Comparison of ENCODE assay signal across 8 cellular contexts in the genomic region with DNA sequence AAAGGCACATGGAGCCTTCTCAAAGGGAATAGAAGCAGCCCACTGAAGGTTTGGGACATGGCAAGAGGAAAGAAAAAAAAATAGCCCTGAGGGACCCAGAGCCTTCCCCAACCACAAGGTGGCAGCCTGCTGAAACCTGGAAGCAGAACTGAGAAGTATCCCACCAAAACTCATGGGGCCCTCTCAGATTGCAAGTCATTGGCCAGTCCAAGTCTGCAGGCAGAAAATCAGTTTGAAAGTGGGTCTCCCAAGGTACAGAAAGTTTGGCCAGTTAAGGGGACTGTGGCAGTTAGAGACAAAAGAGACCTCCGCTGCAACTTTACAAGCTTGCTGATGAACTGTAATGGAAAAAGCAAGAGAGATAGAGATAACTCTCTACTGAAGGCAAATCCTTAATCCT.
DNase-seq lines count a peak whose midpoint lies in the region; ATAC-seq and TF ChIP-seq lines count a peak whose summit lies in the region.

No MANE protein-coding gene starts in this region.

- no peak for TF ChIP-seq EP300 in gastroesophageal sphincter (IDR thresholded peaks at IDR 0.05)

- DNase-seq in NOMO-1 treated with dmso at 0.1 percent for 144 hours (lab: John Stamatoyannopoulos, UW; ENCODE audit: unreplicated experiment) = peak; percentile 62
- DNase-seq in activated T-cell treated with anti-CD3 and anti-CD28 coated beads for 24 hours (ENCODE audit: low read depth) = peak; percentile 24
- DNase-seq in stimulated activated CD4-positive, alpha-beta T cell treated with anti-CD3 and anti-CD28 coated beads, Interleukin-15, amount 100 ng/mL, for 24 hours = peak; percentile 64
- no peak for DNase-seq in DMS153 (lab: John Stamatoyannopoulos, UW)

- WGBS in gastroesophageal sphincter (ENCODE audit: low coverage in 1 of 2), 2 donors = 100% methylated on average over 1 of the region's 1 CpG; no CpG with 5 or more reads in 1 of the 2 donors

- H3K27ac ChIP-seq in 22Rv1 (no peak overlapping the region), gastroesophageal sphincter (peak overlapping the region in 3 of 4 donors; percentile 25 to 76 (median 43))

- H3K27me3 ChIP-seq in gastroesophageal sphincter = no peaks in the 10 kb centered on the region

- H3K9me3 ChIP-seq in gastroesophageal sphincter = no peaks in the 10 kb centered on the region

- no peak overlapping the region for H3K4me3 ChIP-seq in gastroesophageal sphincter

- TF ChIP-seq CTCF in 22Rv1 (IDR thresholded peaks at IDR 0.05) (peak; percentile 89), gastroesophageal sphincter (IDR thresholded peaks at IDR 0.05) (peak in 2 of 4 experiments; percentile 28 to 44)

- ATAC-seq in GM18502 (IDR thresholded peaks at IDR 0.05; ENCODE audit: poor library complexity, unreplicated experiment) = peak; percentile 94
- ATAC-seq in HG02885 (IDR thresholded peaks at IDR 0.05; ENCODE audit: poor library complexity, unreplicated experiment) = peak; percentile 95
- ATAC-seq in gastroesophageal sphincter = no peak

- H3K36me3 ChIP-seq in gastroesophageal sphincter = peaks cover 0 to 4% of the 10 kb centered on the region in 2 donors

- peaks cover 3 to 73% (median 14%) of the 10 kb centered on the region in 3 donors for H3K4me1 ChIP-seq in gastroesophageal sphincter

- no peak for TF ChIP-seq POLR2A in gastroesophageal sphincter (IDR thresholded peaks at IDR 0.05)
